In genomic region chr20:13784271-13784892, GRCh38 we compare ENCODE assay signal across 7 cellular contexts. TPM values are rescaled to one million over a fixed set of nuclear protein-coding genes. Genes with fewer than 3 reads are reported as not detected.
A peak's percentile ranks its signal among the peaks of the same experiment; 100 is the strongest.
DNase-seq lines count a peak whose midpoint lies in the region; ATAC-seq and TF ChIP-seq lines count a peak whose summit lies in the region.

No MANE protein-coding gene starts in this region.

- H3K4me1 Mint-ChIP-seq in activated B cell treated with CpG ODN at 0.5 μM for 24 hours = peaks cover 60% of the 10 kb centered on the region

- no peaks in the 10 kb centered on the region for H3K27me3 ChIP-seq in iPS-15b (ENCODE audit: control insufficient read depth, insufficient read depth, low read length)
- H3K27me3 ChIP-seq in subcutaneous abdominal adipose tissue (ENCODE audit: control insufficient read depth in 5 of 5, insufficient read depth in 4 of 5, low read length in 5 of 5) = no peaks in the 10 kb centered on the region

- DNase-seq in activated B cell treated with CpG ODN at 0.5 μM for 24 hours (no peak), kidney glomerular epithelial cell (lab: John Stamatoyannopoulos, UW) (no peak), SIG-M5 (lab: John Stamatoyannopoulos, UW) (no peak)

- no peaks in the 10 kb centered on the region for H3K27me3 Mint-ChIP-seq in activated B cell treated with CpG ODN at 0.5 μM for 24 hours

- no peaks in the 10 kb centered on the region for H3K9me3 ChIP-seq in iPS-15b (ENCODE audit: control insufficient read depth, insufficient read depth, low read length)
- no peaks in the 10 kb centered on the region for H3K9me3 ChIP-seq in subcutaneous abdominal adipose tissue (ENCODE audit: control insufficient read depth in 5 of 5, low read length in 5 of 5)

- peak; percentile 25 for ATAC-seq in GM18907 (IDR thresholded peaks at IDR 0.05; ENCODE audit: unreplicated experiment)
- ATAC-seq in HG02798 (IDR thresholded peaks at IDR 0.05; ENCODE audit: poor library complexity, unreplicated experiment) = peak; percentile 3
- peak; percentile 19 for ATAC-seq in activated B cell treated with CpG ODN at 0.5 μM for 24 hours (ENCODE audit: low read depth)

- H3K9me3 Mint-ChIP-seq in activated B cell treated with CpG ODN at 0.5 μM for 24 hours = no peaks in the 10 kb centered on the region

- H3K27ac Mint-ChIP-seq in activated B cell treated with CpG ODN at 0.5 μM for 24 hours = peak overlapping the region; percentile 90

- peak overlapping the region; percentile 94 for H3K4me3 Mint-ChIP-seq in activated B cell treated with CpG ODN at 0.5 μM for 24 hours

- H3K36me3 Mint-ChIP-seq in activated B cell treated with CpG ODN at 0.5 μM for 24 hours (ENCODE audit: low read depth) = peaks cover 59% of the 10 kb centered on the region

- H3K36me3 ChIP-seq in iPS-15b (ENCODE audit: control insufficient read depth, insufficient read depth, low read length) (no peaks in the 10 kb centered on the region), subcutaneous abdominal adipose tissue (ENCODE audit: control insufficient read depth in 5 of 5, insufficient read depth in 5 of 5, low read length in 5 of 5) (peaks cover 7 to 25% (median 20%) of the 10 kb centered on the region in 5 donors)

- intact Hi-C loops in activated B cell treated with CpG ODN at 0.5 μM for 24 hours (cut with micrococcal nuclease) = loop anchor here (1.0 kb wide), 1 partner anchor 146 kb away; the partner anchor contains the start of gene TASP1

- no peak for TF ChIP-seq CTCF in activated B cell treated with CpG ODN at 0.5 μM for 24 hours (IDR thresholded peaks at IDR 0.05)

- H3K4me3 ChIP-seq in iPS-15b (ENCODE audit: low read depth, low read length) (peak overlapping the region; percentile 98), subcutaneous abdominal adipose tissue (ENCODE audit: low read depth in 1 of 5, low read length in 5 of 5) (peak overlapping the region; percentile 80 to 99 (median 96))

- H3K9ac ChIP-seq in iPS-15b (ENCODE audit: low read depth, low read length) (peak overlapping the region; percentile 96), subcutaneous abdominal adipose tissue (ENCODE audit: low read length in 5 of 5) (peak overlapping the region; percentile 63 to 92 (median 90))

- H3K4me1 ChIP-seq in iPS-15b (ENCODE audit: control insufficient read depth, insufficient read depth, low read length) = peaks cover 6% of the 10 kb centered on the region
- H3K4me1 ChIP-seq in subcutaneous abdominal adipose tissue (ENCODE audit: control insufficient read depth in 5 of 5, insufficient read depth in 5 of 5, low read length in 5 of 5) = peaks cover 9 to 37% (median 33%) of the 10 kb centered on the region in 5 donors

- POLR2A ChIA-PET in activated B cell treated with CpG ODN at 0.5 μM for 24 hours (lab: Charles Lee) = interaction anchor here (0.7 to 1.2 kb wide), 3 partner anchors 8 to 239 kb away, joined by 3 to 4 read pairs (median 3); no protein-coding TSS in a partner anchor

- peak overlapping the region; percentile 89 for H3K27ac ChIP-seq in subcutaneous abdominal adipose tissue (ENCODE audit: low read depth, low read length)

- CTCF ChIA-PET in activated B cell treated with CpG ODN at 0.5 μM for 24 hours (lab: Charles Lee) = interaction anchor here (0.6 to 1.7 kb wide), 3 partner anchors 12 to 667 kb away, joined by 3 to 7 read pairs (median 4); no protein-coding TSS in a partner anchor

RNA-seq across cellular contexts. Expression of gene ESF1, which starts 0.3 kb away (rescaled TPM):
- 15.5 and 15.8 TPM in 2 replicates for total RNA-seq in activated B cell treated with CpG ODN at 0.5 μM for 24 hours

RNA-seq across cellular contexts. Expression of gene NDUFAF5, which starts 0.4 kb away (rescaled TPM):
- total RNA-seq in activated B cell treated with CpG ODN at 0.5 μM for 24 hours = 22.7 and 29.8 TPM in 2 replicates
